ENCODE assay signal across 25 cellular contexts in the genomic region with DNA sequence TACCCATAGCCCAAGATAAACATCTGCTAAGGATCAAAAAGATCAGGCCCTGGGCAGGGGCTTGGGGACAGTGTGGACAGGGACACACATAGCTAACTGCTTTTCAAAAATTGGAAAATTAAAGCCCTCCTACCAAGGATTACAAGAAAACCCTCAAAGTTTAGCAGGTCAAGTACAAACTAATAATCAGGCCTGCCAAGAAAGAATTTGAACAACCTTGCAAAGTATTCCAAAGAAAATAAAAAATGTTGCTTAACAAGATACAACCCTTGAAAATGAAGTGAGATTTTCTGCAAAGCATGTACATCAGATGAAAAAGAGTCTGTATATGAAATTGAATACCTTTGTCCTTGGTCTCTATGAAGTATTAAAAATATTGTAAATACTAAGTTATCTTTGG.
DNase-seq lines count a peak whose midpoint lies in the region; ATAC-seq and TF ChIP-seq lines count a peak whose summit lies in the region.
"Had no signal": no experiment of that assay in that cellular context is flagged by ENCODE, and none has a peak within 500 bp of the region (broad histone marks: within the 10 kb centered on the region; RNA-seq: fewer than 3 reads in every experiment).

No MANE protein-coding gene starts in this region.

- no peak overlapping the region for H3K4me3 ChIP-seq in astrocyte of the spinal cord (ENCODE audit: low read depth, low read length)
- no peak overlapping the region for H3K4me3 ChIP-seq in tibial artery
- H3K4me3 ChIP-seq: BLaER1 treated with 17β-estradiol and CSF1 and Interleukin-3, amounts not matched to agents 10 nM and 100 nM; GM23248 had no signal

- peak; percentile 44 for DNase-seq in astrocyte of the spinal cord (ENCODE audit: low read depth, low spot score)
- peak; percentile 47 for DNase-seq in iris pigment epithelial cell (ENCODE audit: low read depth)
- no peak for DNase-seq in tibial artery
- no peak for DNase-seq in activated CD4-positive, alpha-beta T cell treated with anti-CD3 and anti-CD28 coated beads, Interleukin-2, amount 50 U/mL, for 48 hours
- no peak for DNase-seq in 8988T
- no peak for DNase-seq in omental fat pad (ENCODE audit: low spot score)
- DNase-seq in AG08396 (ENCODE audit: low spot score), result no peak
- DNase-seq: Caco-2; CD4-positive, alpha-beta memory T cell; DMS 273 treated with DMSO at 0.1 percent for 48 hours; DMS79 treated with DMSO at 0.1 percent for 48 hours; GM23248; H9; KBM-7; NCI-H1092 treated with DMSO at 0.1 percent for 48 hours; NCI-H1436 treated with DMSO at 0.1 percent for 48 hours; NCI-H1930; NCI-H2227 treated with DMSO at 0.1 percent for 48 hours; NCI-H510A; NCI-H774; NK-92 treated with Interleukin-12 subunit alpha and Interleukin-12 subunit beta, amount 100 ng/mL, for 24 hours had no signal

- ATAC-seq in omental fat pad (ENCODE audit: low FRiP score), result no peak
- ATAC-seq: HepG2 had no signal

- in situ Hi-C loops in astrocyte of the spinal cord (cut with HindIII; ENCODE audit: low sequenced_read_pairs), result no loop called here

- H3K36me3 ChIP-seq in KOPT-K1 (ENCODE audit: insufficient read depth, low read length) (no peaks in the 10 kb centered on the region), tibial artery (no peaks in the 10 kb centered on the region)

- no peaks in the 10 kb centered on the region for H3K27me3 ChIP-seq in tibial artery
- H3K27me3 ChIP-seq: BLaER1 treated with 17β-estradiol and CSF1 and Interleukin-3, amounts not matched to agents 10 nM and 100 nM had no signal

- H3K9me3 ChIP-seq in KOPT-K1 (ENCODE audit: insufficient read depth, low read length, poor library complexity, severe bottlenecking), result no peaks in the 10 kb centered on the region
- H3K9me3 ChIP-seq in tibial artery, result no peaks in the 10 kb centered on the region
- H3K9me3 ChIP-seq: Caco-2 had no signal

- intact Hi-C loops in tibial artery (cut with DNase I; ENCODE audit: low total_unique reads), result loop anchor here (10.0 kb wide), 1 partner anchor 68 kb away; a partner anchor contains a TSS

- H3K27ac ChIP-seq in KOPT-K1 (ENCODE audit: low read depth, low read length, poor library complexity, severe bottlenecking) (peak overlapping the region; percentile 95), tibial artery (peak overlapping the region; percentile 56 to 60)
- H3K27ac ChIP-seq: GM23248, HL-60 had no signal

- H3K4me1 ChIP-seq in tibial artery, result peaks cover 0 to 54% (median 23%) of the 10 kb centered on the region in 4 donors
- H3K4me1 ChIP-seq: Caco-2 had no signal

- TF ChIP-seq CTCF in astrocyte of the spinal cord (IDR thresholded peaks at IDR 0.05; ENCODE audit: low read depth, low read length), result no peak
- no peak for TF ChIP-seq CTCF in tibial artery (IDR thresholded peaks at IDR 0.05)
- no peak for TF ChIP-seq CTCF in omental fat pad (IDR thresholded peaks at IDR 0.05)

Comparison
In these comparisons a context has a peak if more than half of its experiments do, and no peak if none do; other contexts are left out.
1. DNase-seq: peak in astrocyte of the spinal cord (single experiment) and iris pigment epithelial cell (single experiment); none in tibial artery (0 of 2), activated CD4-positive, alpha-beta T cell treated with anti-CD3 and anti-CD28 coated beads, Interleukin-2, amount 50 U/mL, for 48 hours (0 of 2), 8988T (single experiment), omental fat pad (single experiment) and AG08396 (single experiment).